8 cellular contexts compared by ENCODE assay signal in the genomic region with DNA sequence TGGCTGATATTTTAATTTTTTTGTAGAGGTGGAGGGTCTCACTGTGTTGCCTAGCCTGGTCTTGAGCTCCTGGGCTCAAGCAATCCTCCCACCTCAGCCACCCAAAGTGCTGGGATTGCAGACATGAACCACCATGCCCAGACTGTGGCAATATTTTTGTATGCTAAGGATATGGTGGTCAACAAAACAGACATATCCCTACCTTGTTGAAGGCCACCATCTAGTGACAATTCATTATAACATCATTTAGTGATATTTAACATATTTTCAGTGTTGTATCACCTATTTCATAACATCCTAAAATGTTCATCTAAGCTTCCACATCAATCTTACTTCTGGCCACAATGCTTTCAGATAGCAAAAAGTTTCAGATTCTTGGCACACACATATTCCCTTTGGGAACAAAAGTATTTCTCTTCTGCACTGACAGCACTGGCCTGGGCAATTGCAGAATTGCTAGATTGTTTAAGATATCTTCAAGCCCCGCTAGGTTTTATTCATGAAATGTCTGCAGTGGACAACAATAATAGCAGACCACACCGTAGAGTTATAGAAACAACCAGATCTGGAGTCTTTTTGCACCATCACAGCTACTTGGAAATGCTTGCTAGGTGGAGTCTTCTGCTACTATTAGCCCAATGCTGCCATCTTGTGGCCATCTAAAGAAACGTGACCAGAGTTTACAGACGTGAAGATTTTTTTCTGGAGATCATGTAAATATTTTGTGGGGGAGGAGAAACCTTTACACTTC. TPM values are rescaled to one million over a fixed set of nuclear protein-coding genes. Genes with fewer than 3 reads are reported as not detected.
DNase-seq lines count a peak whose midpoint lies in the region; ATAC-seq and TF ChIP-seq lines count a peak whose summit lies in the region.

No MANE protein-coding gene starts in this region.

- peak; percentile 80 for DNase-seq in LoVo (ENCODE audit: low spot score)
- DNase-seq in SIG-M5 treated with dmso at 0.1 percent for 504 hours (lab: John Stamatoyannopoulos, UW; ENCODE audit: unreplicated experiment), result peak; percentile 94
- peak; percentile 82 for DNase-seq in activated naive CD4-positive, alpha-beta T cell treated with anti-CD3 and anti-CD28 coated beads, Interleukin-2, amount 10 ng/mL, durations not matched to agents 7 days and 5 days
- DNase-seq in globus pallidus (ENCODE audit: low spot score), result peak; percentile 87
- peak in 6 of 10 donors; percentile 41 to 84 (median 68) for DNase-seq in posterior cingulate gyrus
- DNase-seq in aorta, result peak in 1 of 2 donors; percentile 63

- no peaks in the 10 kb centered on the region for H3K27me3 ChIP-seq in DOHH2 (ENCODE audit: control insufficient read depth, low read length)
- no peaks in the 10 kb centered on the region for H3K27me3 ChIP-seq in aorta (ENCODE audit: control insufficient read depth in 1 of 2, insufficient read depth in 2 of 2, low read length in 1 of 2)

- H3K4me1 Mint-ChIP-seq in activated naive CD4-positive, alpha-beta T cell treated with anti-CD3 and anti-CD28 coated beads, Interleukin-2, amount 10 ng/mL, durations not matched to agents 7 days and 5 days, result peaks cover 34% of the 10 kb centered on the region

- H3K27ac ChIP-seq in DOHH2 (ENCODE audit: low read depth, low read length), result no peak overlapping the region
- no peak overlapping the region for H3K27ac ChIP-seq in aorta (ENCODE audit: low read depth in 1 of 2, low read length in 2 of 2)

- H3K4me3 Mint-ChIP-seq in activated naive CD4-positive, alpha-beta T cell treated with anti-CD3 and anti-CD28 coated beads, Interleukin-2, amount 10 ng/mL, durations not matched to agents 7 days and 5 days, result no peak overlapping the region

- no peaks in the 10 kb centered on the region for H4K20me1 ChIP-seq in DOHH2 (ENCODE audit: control insufficient read depth, insufficient read depth, low read depth, low read length)

- peaks cover 3% of the 10 kb centered on the region for H3K27me3 Mint-ChIP-seq in activated naive CD4-positive, alpha-beta T cell treated with anti-CD3 and anti-CD28 coated beads, Interleukin-2, amount 10 ng/mL, durations not matched to agents 7 days and 5 days

- no peaks in the 10 kb centered on the region for H3K9me2 ChIP-seq in DOHH2 (replicated peaks; ENCODE audit: control insufficient read depth, low read length)

- H3K4me1 ChIP-seq in DOHH2 (ENCODE audit: control insufficient read depth, low read length), result peaks cover 52% of the 10 kb centered on the region
- no peaks in the 10 kb centered on the region for H3K4me1 ChIP-seq in aorta (ENCODE audit: control insufficient read depth in 1 of 2, insufficient read depth in 2 of 2, low read length in 2 of 2)

- CTCF ChIA-PET in activated naive CD4-positive, alpha-beta T cell treated with anti-CD3 and anti-CD28 coated beads, Interleukin-2, amount 10 ng/mL, durations not matched to agents 7 days and 5 days (lab: Charles Lee), result interaction anchor here (0.7 to 7.2 kb wide), 28 partner anchors 9 to 474 kb away, joined by 3 to 195 read pairs (median 5); a partner anchor contains a TSS

- H3K27ac Mint-ChIP-seq in activated naive CD4-positive, alpha-beta T cell treated with anti-CD3 and anti-CD28 coated beads, Interleukin-2, amount 10 ng/mL, durations not matched to agents 7 days and 5 days, result no peak overlapping the region

- H3K36me3 Mint-ChIP-seq in activated naive CD4-positive, alpha-beta T cell treated with anti-CD3 and anti-CD28 coated beads, Interleukin-2, amount 10 ng/mL, durations not matched to agents 7 days and 5 days, result peaks cover 2% of the 10 kb centered on the region

- peak overlapping the region; percentile 30 for H3K4me2 ChIP-seq in DOHH2 (ENCODE audit: low read length)

- peaks cover 11% of the 10 kb centered on the region; the same call in 1 of the 2 replicates for H3F3A ChIP-seq in DOHH2 (ENCODE audit: control insufficient read depth, insufficient read depth)

- H3K9me3 Mint-ChIP-seq in activated naive CD4-positive, alpha-beta T cell treated with anti-CD3 and anti-CD28 coated beads, Interleukin-2, amount 10 ng/mL, durations not matched to agents 7 days and 5 days, result no peaks in the 10 kb centered on the region

- peak; percentile 70 for TF ChIP-seq CTCF in DOHH2 (IDR thresholded peaks at IDR 0.05; ENCODE audit: low read depth, low read length, poor library complexity, severe bottlenecking)

- no peaks in the 10 kb centered on the region for H3K9me3 ChIP-seq in DOHH2 (ENCODE audit: control insufficient read depth, insufficient read depth, low read length)
- H3K9me3 ChIP-seq in aorta (ENCODE audit: control insufficient read depth, low read length), result no peaks in the 10 kb centered on the region

- H3K79me2 ChIP-seq in DOHH2 (ENCODE audit: control insufficient read depth, low read length), result no peaks in the 10 kb centered on the region

- intact Hi-C loops in posterior cingulate gyrus (cut with DNase I) (loop anchor here (1.0 to 2.0 kb wide), 2 partner anchors 83 to 113 kb away; a partner anchor contains a TSS), aorta (cut with DNase I) (loop anchor here (2.0 to 5.0 kb wide), 3 partner anchors 82 to 115 kb away; a partner anchor contains a TSS)

- peak; percentile 29 for ATAC-seq in GM21786 (IDR thresholded peaks at IDR 0.05; ENCODE audit: unreplicated experiment)
- peak; percentile 91 for ATAC-seq in aorta (ENCODE audit: low FRiP score)

- H3K4me3 ChIP-seq in DOHH2 (ENCODE audit: low read length) (no peak overlapping the region), aorta (ENCODE audit: low read length in 2 of 2) (peak overlapping the region in 1 of 2 donors; percentile 34)

- H3K36me3 ChIP-seq in DOHH2 (ENCODE audit: control insufficient read depth, low read length) (no peaks in the 10 kb centered on the region), aorta (ENCODE audit: control insufficient read depth in 1 of 2, insufficient read depth in 2 of 2, low read length in 1 of 2) (no peaks in the 10 kb centered on the region)

- 0 to 2% methylated on average over 4 of the region's 4 CpGs for WGBS in aorta, 2 donors

RNA-seq across cellular contexts. Expression of a gene that starts 58.4 kb away (rescaled TPM):
- total RNA-seq in aorta, result 1 to 10 TPM; 1.9 to 4.1 TPM
- polyA plus RNA-seq in aorta, result 1 to 10 TPM; 1.7 to 4.4 TPM
